1 cellular context compared by ENCODE assay signal in the genomic region with DNA sequence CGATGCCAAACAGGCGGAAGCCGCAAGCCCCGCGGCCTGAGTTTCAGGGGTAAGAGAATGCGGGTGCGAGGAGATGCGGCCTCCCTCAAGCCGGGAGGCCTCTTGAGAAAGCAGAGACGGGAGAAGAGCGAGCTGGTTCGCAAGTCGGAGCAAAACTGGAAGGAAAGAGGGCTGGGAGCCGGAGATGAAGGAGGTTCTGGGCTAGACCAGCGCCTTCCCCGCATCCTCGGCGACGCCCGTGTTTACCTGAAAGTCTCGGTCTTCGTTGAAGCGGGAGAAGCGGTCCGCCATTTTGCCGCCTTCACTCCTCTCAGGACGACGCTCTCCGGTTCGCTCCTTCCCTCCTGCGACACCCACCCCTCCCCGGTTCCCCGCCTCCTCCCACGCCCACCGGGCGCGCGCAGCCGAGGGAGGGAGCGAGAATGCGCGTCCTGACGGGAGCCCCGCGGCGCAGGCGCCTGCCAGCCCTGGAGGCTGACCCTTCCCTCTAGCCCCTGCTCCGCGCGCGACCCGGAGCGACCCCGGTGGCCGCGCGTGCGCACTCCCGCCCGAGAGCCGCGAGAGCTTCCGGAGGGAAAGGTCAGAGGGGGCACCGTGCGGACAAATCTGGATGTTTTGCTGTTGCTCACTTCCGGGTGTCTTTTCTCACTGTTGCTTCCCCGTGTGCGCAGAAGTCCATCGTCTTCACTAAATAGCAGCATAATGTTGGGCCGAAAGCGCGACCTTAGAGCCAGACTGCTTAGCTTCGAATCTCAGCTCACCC.
TF ChIP-seq lines count a peak whose summit lies in the region.

GPATCH8 (minus strand) TSS at position 327 of the 763 bp plus-strand sequence; CDS start at position 291, 36 bp downstream.

TF ChIP-seq in HepG2, 621 proteins besides CTCF, POLR2A, EP300 and RAD21 (continued from another document and continues in another):
- TF ChIP-seq PCBP2 (optimal IDR thresholded peaks at IDR 0.05; ENCODE audit: low read depth, low read length, poor library complexity, severe bottlenecking) (no peak), MAF1 (CRISPR knock-in tag; IDR thresholded peaks at IDR 0.05; ENCODE audit: borderline replicate concordance) (no peak), MED1 (CRISPR knock-in tag; IDR thresholded peaks at IDR 0.05) (no peak; the same call in 1 of the 2 replicates), FOXK2 (IDR thresholded peaks at IDR 0.05) (peak; percentile 51), ZNF317 (CRISPR knock-in tag; IDR thresholded peaks at IDR 0.05) (peak; percentile 72), AHR (CRISPR knock-in tag; IDR thresholded peaks at IDR 0.05) (peak; percentile 64), HOXA7 (CRISPR knock-in tag; IDR thresholded peaks at IDR 0.05) (no peak), THAP7 (CRISPR knock-in tag; IDR thresholded peaks at IDR 0.05) (peak; percentile 59; the same call in 1 of the 2 replicates), HDAC2 (CRISPR knock-in tag; IDR thresholded peaks at IDR 0.05) (peak; percentile 49), POLR2AphosphoS5 (IDR thresholded peaks at IDR 0.05; ENCODE audit: low read depth, low read length) (peak; percentile 96), ZNF569 (CRISPR knock-in tag; IDR thresholded peaks at IDR 0.05; ENCODE audit: borderline replicate concordance) (no peak), SOX6 (IDR thresholded peaks at IDR 0.05) (no peak), SOX6 (CRISPR knock-in tag; IDR thresholded peaks at IDR 0.05) (peak; percentile 40; the same call in 1 of the 2 replicates), THYN1 (CRISPR knock-in tag; IDR thresholded peaks at IDR 0.05; ENCODE audit: borderline replicate concordance, low read depth) (no peak), ZNF782 (CRISPR knock-in tag; IDR thresholded peaks at IDR 0.05; ENCODE audit: borderline replicate concordance) (no peak; the same call in 1 of the 2 replicates), NR2F2 (IDR thresholded peaks at IDR 0.05; ENCODE audit: borderline replicate concordance, low read depth) (peak; percentile 62), ETV5 (CRISPR knock-in tag; IDR thresholded peaks at IDR 0.05; ENCODE audit: borderline replicate concordance) (peak; percentile 83), AGO2 (optimal IDR thresholded peaks at IDR 0.05; ENCODE audit: low read depth, low read length) (peak; percentile 81), FIP1L1 (IDR thresholded peaks at IDR 0.05; ENCODE audit: borderline replicate concordance, insufficient read depth, low read depth, low read length) (peak; percentile 77; the same call in 1 of the 2 replicates), ZBTB34 (CRISPR knock-in tag; IDR thresholded peaks at IDR 0.05) (no peak), ZNF766 (CRISPR knock-in tag; IDR thresholded peaks at IDR 0.05; ENCODE audit: borderline replicate concordance) (no peak), RBM22 (optimal IDR thresholded peaks at IDR 0.05; ENCODE audit: low read length) (no peak), BCL6 (CRISPR knock-in tag; IDR thresholded peaks at IDR 0.05) (peak; percentile 23; the same call in 1 of the 2 replicates), IKZF5 (CRISPR knock-in tag; IDR thresholded peaks at IDR 0.05) (peak; percentile 93), HES4 (CRISPR knock-in tag; IDR thresholded peaks at IDR 0.05; ENCODE audit: borderline replicate concordance) (0 out of 2 replicates have a peak, but pooled peaks have one; percentile 75), SIN3A (IDR thresholded peaks at IDR 0.05; ENCODE audit: borderline replicate concordance, low read depth, low read length) (peak; percentile 78), MEIS2 (CRISPR knock-in tag; IDR thresholded peaks at IDR 0.05) (peak; percentile 59; the same call in 1 of the 2 replicates)
- TF ChIP-seq, protein P1, sequence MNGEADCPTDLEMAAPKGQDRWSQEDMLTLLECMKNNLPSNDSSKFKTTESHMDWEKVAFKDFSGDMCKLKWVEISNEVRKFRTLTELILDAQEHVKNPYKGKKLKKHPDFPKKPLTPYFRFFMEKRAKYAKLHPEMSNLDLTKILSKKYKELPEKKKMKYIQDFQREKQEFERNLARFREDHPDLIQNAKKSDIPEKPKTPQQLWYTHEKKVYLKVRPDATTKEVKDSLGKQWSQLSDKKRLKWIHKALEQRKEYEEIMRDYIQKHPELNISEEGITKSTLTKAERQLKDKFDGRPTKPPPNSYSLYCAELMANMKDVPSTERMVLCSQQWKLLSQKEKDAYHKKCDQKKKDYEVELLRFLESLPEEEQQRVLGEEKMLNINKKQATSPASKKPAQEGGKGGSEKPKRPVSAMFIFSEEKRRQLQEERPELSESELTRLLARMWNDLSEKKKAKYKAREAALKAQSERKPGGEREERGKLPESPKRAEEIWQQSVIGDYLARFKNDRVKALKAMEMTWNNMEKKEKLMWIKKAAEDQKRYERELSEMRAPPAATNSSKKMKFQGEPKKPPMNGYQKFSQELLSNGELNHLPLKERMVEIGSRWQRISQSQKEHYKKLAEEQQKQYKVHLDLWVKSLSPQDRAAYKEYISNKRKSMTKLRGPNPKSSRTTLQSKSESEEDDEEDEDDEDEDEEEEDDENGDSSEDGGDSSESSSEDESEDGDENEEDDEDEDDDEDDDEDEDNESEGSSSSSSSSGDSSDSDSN (CRISPR knock-in tag; IDR thresholded peaks at IDR 0.05) = peak; percentile 88
- TF ChIP-seq, protein P2, sequence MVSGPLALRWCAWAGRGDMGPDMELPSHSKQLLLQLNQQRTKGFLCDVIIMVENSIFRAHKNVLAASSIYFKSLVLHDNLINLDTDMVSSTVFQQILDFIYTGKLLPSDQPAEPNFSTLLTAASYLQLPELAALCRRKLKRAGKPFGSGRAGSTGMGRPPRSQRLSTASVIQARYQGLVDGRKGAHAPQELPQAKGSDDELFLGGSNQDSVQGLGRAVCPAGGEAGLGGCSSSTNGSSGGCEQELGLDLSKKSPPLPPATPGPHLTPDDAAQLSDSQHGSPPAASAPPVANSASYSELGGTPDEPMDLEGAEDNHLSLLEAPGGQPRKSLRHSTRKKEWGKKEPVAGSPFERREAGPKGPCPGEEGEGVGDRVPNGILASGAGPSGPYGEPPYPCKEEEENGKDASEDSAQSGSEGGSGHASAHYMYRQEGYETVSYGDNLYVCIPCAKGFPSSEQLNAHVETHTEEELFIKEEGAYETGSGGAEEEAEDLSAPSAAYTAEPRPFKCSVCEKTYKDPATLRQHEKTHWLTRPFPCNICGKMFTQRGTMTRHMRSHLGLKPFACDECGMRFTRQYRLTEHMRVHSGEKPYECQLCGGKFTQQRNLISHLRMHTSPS (CRISPR knock-in tag; IDR thresholded peaks at IDR 0.05; ENCODE audit: low read depth) = 0 out of 2 replicates have a peak, but pooled peaks have one; percentile 25
- TF ChIP-seq, protein P3, sequence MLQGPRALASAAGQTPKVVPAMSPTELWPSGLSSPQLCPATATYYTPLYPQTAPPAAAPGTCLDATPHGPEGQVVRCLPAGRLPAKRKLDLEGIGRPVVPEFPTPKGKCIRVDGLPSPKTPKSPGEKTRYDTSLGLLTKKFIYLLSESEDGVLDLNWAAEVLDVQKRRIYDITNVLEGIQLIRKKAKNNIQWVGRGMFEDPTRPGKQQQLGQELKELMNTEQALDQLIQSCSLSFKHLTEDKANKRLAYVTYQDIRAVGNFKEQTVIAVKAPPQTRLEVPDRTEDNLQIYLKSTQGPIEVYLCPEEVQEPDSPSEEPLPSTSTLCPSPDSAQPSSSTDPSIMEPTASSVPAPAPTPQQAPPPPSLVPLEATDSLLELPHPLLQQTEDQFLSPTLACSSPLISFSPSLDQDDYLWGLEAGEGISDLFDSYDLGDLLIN (CRISPR knock-in tag; IDR thresholded peaks at IDR 0.05; ENCODE audit: borderline replicate concordance) = peak; percentile 63; the same call in 1 of the 2 replicates
- TF ChIP-seq, protein P4, sequence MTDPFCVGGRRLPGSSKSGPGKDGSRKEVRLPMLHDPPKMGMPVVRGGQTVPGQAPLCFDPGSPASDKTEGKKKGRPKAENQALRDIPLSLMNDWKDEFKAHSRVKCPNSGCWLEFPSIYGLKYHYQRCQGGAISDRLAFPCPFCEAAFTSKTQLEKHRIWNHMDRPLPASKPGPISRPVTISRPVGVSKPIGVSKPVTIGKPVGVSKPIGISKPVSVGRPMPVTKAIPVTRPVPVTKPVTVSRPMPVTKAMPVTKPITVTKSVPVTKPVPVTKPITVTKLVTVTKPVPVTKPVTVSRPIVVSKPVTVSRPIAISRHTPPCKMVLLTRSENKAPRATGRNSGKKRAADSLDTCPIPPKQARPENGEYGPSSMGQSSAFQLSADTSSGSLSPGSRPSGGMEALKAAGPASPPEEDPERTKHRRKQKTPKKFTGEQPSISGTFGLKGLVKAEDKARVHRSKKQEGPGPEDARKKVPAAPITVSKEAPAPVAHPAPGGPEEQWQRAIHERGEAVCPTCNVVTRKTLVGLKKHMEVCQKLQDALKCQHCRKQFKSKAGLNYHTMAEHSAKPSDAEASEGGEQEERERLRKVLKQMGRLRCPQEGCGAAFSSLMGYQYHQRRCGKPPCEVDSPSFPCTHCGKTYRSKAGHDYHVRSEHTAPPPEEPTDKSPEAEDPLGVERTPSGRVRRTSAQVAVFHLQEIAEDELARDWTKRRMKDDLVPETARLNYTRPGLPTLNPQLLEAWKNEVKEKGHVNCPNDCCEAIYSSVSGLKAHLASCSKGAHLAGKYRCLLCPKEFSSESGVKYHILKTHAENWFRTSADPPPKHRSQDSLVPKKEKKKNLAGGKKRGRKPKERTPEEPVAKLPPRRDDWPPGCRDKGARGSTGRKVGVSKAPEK (CRISPR knock-in tag; IDR thresholded peaks at IDR 0.05; ENCODE audit: borderline replicate concordance) = no peak
- TF ChIP-seq, protein P5, sequence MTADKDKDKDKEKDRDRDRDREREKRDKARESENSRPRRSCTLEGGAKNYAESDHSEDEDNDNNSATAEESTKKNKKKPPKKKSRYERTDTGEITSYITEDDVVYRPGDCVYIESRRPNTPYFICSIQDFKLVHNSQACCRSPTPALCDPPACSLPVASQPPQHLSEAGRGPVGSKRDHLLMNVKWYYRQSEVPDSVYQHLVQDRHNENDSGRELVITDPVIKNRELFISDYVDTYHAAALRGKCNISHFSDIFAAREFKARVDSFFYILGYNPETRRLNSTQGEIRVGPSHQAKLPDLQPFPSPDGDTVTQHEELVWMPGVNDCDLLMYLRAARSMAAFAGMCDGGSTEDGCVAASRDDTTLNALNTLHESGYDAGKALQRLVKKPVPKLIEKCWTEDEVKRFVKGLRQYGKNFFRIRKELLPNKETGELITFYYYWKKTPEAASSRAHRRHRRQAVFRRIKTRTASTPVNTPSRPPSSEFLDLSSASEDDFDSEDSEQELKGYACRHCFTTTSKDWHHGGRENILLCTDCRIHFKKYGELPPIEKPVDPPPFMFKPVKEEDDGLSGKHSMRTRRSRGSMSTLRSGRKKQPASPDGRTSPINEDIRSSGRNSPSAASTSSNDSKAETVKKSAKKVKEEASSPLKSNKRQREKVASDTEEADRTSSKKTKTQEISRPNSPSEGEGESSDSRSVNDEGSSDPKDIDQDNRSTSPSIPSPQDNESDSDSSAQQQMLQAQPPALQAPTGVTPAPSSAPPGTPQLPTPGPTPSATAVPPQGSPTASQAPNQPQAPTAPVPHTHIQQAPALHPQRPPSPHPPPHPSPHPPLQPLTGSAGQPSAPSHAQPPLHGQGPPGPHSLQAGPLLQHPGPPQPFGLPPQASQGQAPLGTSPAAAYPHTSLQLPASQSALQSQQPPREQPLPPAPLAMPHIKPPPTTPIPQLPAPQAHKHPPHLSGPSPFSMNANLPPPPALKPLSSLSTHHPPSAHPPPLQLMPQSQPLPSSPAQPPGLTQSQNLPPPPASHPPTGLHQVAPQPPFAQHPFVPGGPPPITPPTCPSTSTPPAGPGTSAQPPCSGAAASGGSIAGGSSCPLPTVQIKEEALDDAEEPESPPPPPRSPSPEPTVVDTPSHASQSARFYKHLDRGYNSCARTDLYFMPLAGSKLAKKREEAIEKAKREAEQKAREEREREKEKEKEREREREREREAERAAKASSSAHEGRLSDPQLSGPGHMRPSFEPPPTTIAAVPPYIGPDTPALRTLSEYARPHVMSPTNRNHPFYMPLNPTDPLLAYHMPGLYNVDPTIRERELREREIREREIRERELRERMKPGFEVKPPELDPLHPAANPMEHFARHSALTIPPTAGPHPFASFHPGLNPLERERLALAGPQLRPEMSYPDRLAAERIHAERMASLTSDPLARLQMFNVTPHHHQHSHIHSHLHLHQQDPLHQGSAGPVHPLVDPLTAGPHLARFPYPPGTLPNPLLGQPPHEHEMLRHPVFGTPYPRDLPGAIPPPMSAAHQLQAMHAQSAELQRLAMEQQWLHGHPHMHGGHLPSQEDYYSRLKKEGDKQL (CRISPR knock-in tag; IDR thresholded peaks at IDR 0.05; ENCODE audit: low read depth) = no peak
- TF ChIP-seq, protein P6, sequence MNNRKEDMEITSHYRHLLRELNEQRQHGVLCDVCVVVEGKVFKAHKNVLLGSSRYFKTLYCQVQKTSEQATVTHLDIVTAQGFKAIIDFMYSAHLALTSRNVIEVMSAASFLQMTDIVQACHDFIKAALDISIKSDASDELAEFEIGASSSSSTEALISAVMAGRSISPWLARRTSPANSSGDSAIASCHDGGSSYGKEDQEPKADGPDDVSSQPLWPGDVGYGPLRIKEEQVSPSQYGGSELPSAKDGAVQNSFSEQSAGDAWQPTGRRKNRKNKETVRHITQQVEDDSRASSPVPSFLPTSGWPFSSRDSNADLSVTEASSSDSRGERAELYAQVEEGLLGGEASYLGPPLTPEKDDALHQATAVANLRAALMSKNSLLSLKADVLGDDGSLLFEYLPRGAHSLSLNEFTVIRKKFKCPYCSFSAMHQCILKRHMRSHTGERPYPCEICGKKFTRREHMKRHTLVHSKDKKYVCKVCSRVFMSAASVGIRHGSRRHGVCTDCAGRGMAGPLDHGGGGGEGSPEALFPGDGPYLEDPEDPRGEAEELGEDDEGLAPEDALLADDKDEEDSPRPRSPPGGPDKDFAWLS (CRISPR knock-in tag; IDR thresholded peaks at IDR 0.05; ENCODE audit: borderline replicate concordance) = no peak
